Comparison of ENCODE assay signal across 8 cellular contexts in genomic region chr6:75830959-75831885, GRCh38.
DNase-seq lines count a peak whose midpoint lies in the region; ATAC-seq and TF ChIP-seq lines count a peak whose summit lies in the region.

No MANE protein-coding gene starts in this region.

- CTCF ChIA-PET in activated CD8-positive, alpha-beta memory T cell treated with anti-CD3 and anti-CD28 coated beads, Interleukin-2, amount 10 ng/mL, durations not matched to agents 7 days and 5 days (lab: Charles Lee): interaction anchor here (0.7 to 1.2 kb wide), 2 partner anchors 9 to 106 kb away, joined by 3 read pairs; no protein-coding TSS in a partner anchor
- CTCF ChIA-PET in activated CD4-positive, alpha-beta memory T cell treated with anti-CD3 and anti-CD28 coated beads, Interleukin-2, amount 10 ng/mL, durations not matched to agents 7 days and 5 days (lab: Charles Lee): no interaction called here

- POLR2A ChIA-PET in activated CD4-positive, alpha-beta memory T cell treated with anti-CD3 and anti-CD28 coated beads, Interleukin-2, amount 10 ng/mL, durations not matched to agents 7 days and 5 days (lab: Charles Lee): interaction anchor here (0.9 kb wide), 1 partner anchor 549 kb away, joined by 3 read pairs; no protein-coding TSS in a partner anchor

- no peak for TF ChIP-seq CTCF in prostate gland (IDR thresholded peaks at IDR 0.05)

- no peaks in the 10 kb centered on the region for H3K9me3 ChIP-seq in prostate gland

- DNase-seq in activated CD8-positive, alpha-beta memory T cell treated with anti-CD3 and anti-CD28 coated beads, Interleukin-2, amount 10 ng/mL, durations not matched to agents 7 days and 5 days: peak; percentile 69
- DNase-seq in activated CD8-positive, alpha-beta memory T cell treated with anti-CD3 and anti-CD28 coated beads, Interleukin-2, amount 50 U/mL, for 4 hours: no peak
- peak; percentile 24 for DNase-seq in activated CD4-positive, alpha-beta memory T cell treated with anti-CD3 and anti-CD28 coated beads, Interleukin-2, amount 10 ng/mL, durations not matched to agents 7 days and 5 days
- DNase-seq in stimulated activated CD4-positive, alpha-beta T cell treated with anti-CD3 and anti-CD28 coated beads, Interleukin-4, amount 100 ng/mL, for 24 hours: peak; percentile 44
- DNase-seq in prostate gland (ENCODE audit: low spot score) (no peak), SHP77 (lab: John Stamatoyannopoulos, UW) (no peak)

- H3K27me3 ChIP-seq in prostate gland (replicated peaks; ENCODE audit: insufficient read depth): no peaks in the 10 kb centered on the region

- H3K36me3 Mint-ChIP-seq in activated CD8-positive, alpha-beta memory T cell treated with anti-CD3 and anti-CD28 coated beads, Interleukin-2, amount 10 ng/mL, durations not matched to agents 7 days and 5 days: peaks cover 16% of the 10 kb centered on the region
- H3K36me3 Mint-ChIP-seq in activated CD4-positive, alpha-beta memory T cell treated with anti-CD3 and anti-CD28 coated beads, Interleukin-2, amount 10 ng/mL, durations not matched to agents 7 days and 5 days (ENCODE audit: low read depth): no peaks in the 10 kb centered on the region

- intact Hi-C loops in prostate gland (cut with DNase I): no loop called here

- WGBS in prostate gland: 55% methylated on average over 12 of the region's 12 CpGs

- peaks cover 17% of the 10 kb centered on the region for H3K4me1 Mint-ChIP-seq in activated CD8-positive, alpha-beta memory T cell treated with anti-CD3 and anti-CD28 coated beads, Interleukin-2, amount 10 ng/mL, durations not matched to agents 7 days and 5 days
- peaks cover 11% of the 10 kb centered on the region for H3K4me1 Mint-ChIP-seq in activated CD4-positive, alpha-beta memory T cell treated with anti-CD3 and anti-CD28 coated beads, Interleukin-2, amount 10 ng/mL, durations not matched to agents 7 days and 5 days

- TF ChIP-seq POLR2A in prostate gland (IDR thresholded peaks at IDR 0.05): no peak

- no peak overlapping the region for H3K27ac ChIP-seq in prostate gland

- H3K9me3 Mint-ChIP-seq in activated CD8-positive, alpha-beta memory T cell treated with anti-CD3 and anti-CD28 coated beads, Interleukin-2, amount 10 ng/mL, durations not matched to agents 7 days and 5 days (ENCODE audit: low read depth): peaks cover 3% of the 10 kb centered on the region
- H3K9me3 Mint-ChIP-seq in activated CD4-positive, alpha-beta memory T cell treated with anti-CD3 and anti-CD28 coated beads, Interleukin-2, amount 10 ng/mL, durations not matched to agents 7 days and 5 days: no peaks in the 10 kb centered on the region

- no peaks in the 10 kb centered on the region for H3K36me3 ChIP-seq in prostate gland

- H3K4me3 ChIP-seq in prostate gland: no peak overlapping the region

- ATAC-seq in activated CD8-positive, alpha-beta memory T cell treated with anti-CD3 and anti-CD28 coated beads, Interleukin-2, amount 10 ng/mL, durations not matched to agents 7 days and 5 days: peak; percentile 95
- ATAC-seq in HG02678 (IDR thresholded peaks at IDR 0.05; ENCODE audit: unreplicated experiment) (peak; percentile 81), HG03354 (IDR thresholded peaks at IDR 0.05; ENCODE audit: poor library complexity, severe bottlenecking, unreplicated experiment) (no peak)

- no peaks in the 10 kb centered on the region for H3K27me3 Mint-ChIP-seq in activated CD8-positive, alpha-beta memory T cell treated with anti-CD3 and anti-CD28 coated beads, Interleukin-2, amount 10 ng/mL, durations not matched to agents 7 days and 5 days
- no peaks in the 10 kb centered on the region for H3K27me3 Mint-ChIP-seq in activated CD4-positive, alpha-beta memory T cell treated with anti-CD3 and anti-CD28 coated beads, Interleukin-2, amount 10 ng/mL, durations not matched to agents 7 days and 5 days

- no peak overlapping the region for H3K4me3 Mint-ChIP-seq in activated CD8-positive, alpha-beta memory T cell treated with anti-CD3 and anti-CD28 coated beads, Interleukin-2, amount 10 ng/mL, durations not matched to agents 7 days and 5 days
- no peak overlapping the region for H3K4me3 Mint-ChIP-seq in activated CD4-positive, alpha-beta memory T cell treated with anti-CD3 and anti-CD28 coated beads, Interleukin-2, amount 10 ng/mL, durations not matched to agents 7 days and 5 days

- peak overlapping the region; percentile 20 for H3K27ac Mint-ChIP-seq in activated CD8-positive, alpha-beta memory T cell treated with anti-CD3 and anti-CD28 coated beads, Interleukin-2, amount 10 ng/mL, durations not matched to agents 7 days and 5 days
- peak overlapping the region; percentile 30 for H3K27ac Mint-ChIP-seq in activated CD4-positive, alpha-beta memory T cell treated with anti-CD3 and anti-CD28 coated beads, Interleukin-2, amount 10 ng/mL, durations not matched to agents 7 days and 5 days

- no peaks in the 10 kb centered on the region for H3K4me1 ChIP-seq in prostate gland (replicated peaks)

Comparison
In these comparisons a context has a peak if more than half of its experiments do, and no peak if none do; other contexts are left out.
1. DNase-seq: peak in activated CD8-positive, alpha-beta memory T cell treated with anti-CD3 and anti-CD28 coated beads, Interleukin-2, amount 10 ng/mL, durations not matched to agents 7 days and 5 days (single experiment), activated CD4-positive, alpha-beta memory T cell treated with anti-CD3 and anti-CD28 coated beads, Interleukin-2, amount 10 ng/mL, durations not matched to agents 7 days and 5 days (single experiment) and stimulated activated CD4-positive, alpha-beta T cell treated with anti-CD3 and anti-CD28 coated beads, Interleukin-4, amount 100 ng/mL, for 24 hours (single experiment); none in activated CD8-positive, alpha-beta memory T cell treated with anti-CD3 and anti-CD28 coated beads, Interleukin-2, amount 50 U/mL, for 4 hours (single experiment), prostate gland (single experiment) and SHP77 (0 of 2).